15 cellular contexts compared by ENCODE assay signal in genomic region chr5:149729150-149729549, GRCh38. TPM values are rescaled to one million over a fixed set of nuclear protein-coding genes. Genes with fewer than 3 reads are reported as not detected.
DNase-seq lines count a peak whose midpoint lies in the region; TF ChIP-seq lines count a peak whose summit lies in the region.
"Had no signal": no experiment of that assay in that cellular context is flagged by ENCODE, and none has a peak within 500 bp of the region (broad histone marks: within the 10 kb centered on the region; RNA-seq: fewer than 3 reads in every experiment).

No MANE protein-coding gene starts in this region.

- CTCF ChIA-PET in CD4-positive, alpha-beta memory T cell (lab: Charles Lee; ENCODE audit: partially characterized antibody): no interaction called here
- CTCF ChIA-PET in A673 (lab: Charles Lee): no interaction called here

- no peak for TF ChIP-seq CTCF in brain (conservative IDR thresholded peaks at IDR 0.05)
- TF ChIP-seq CTCF in nephron (IDR thresholded peaks at IDR 0.05; ENCODE audit: unreplicated experiment in 3 of 3): no peak
- TF ChIP-seq CTCF in A673 (conservative IDR thresholded peaks at IDR 0.05; ENCODE audit: low read depth, low read length): no peak

- H3K9me3 ChIP-seq in CD4-positive, alpha-beta memory T cell (ENCODE audit: control insufficient read depth in 1 of 2, low read length in 2 of 2): no peaks in the 10 kb centered on the region
- H3K9me3 ChIP-seq in A673 (ENCODE audit: low read depth, low read length, poor library complexity, severe bottlenecking): no peaks in the 10 kb centered on the region
- H3K9me3 ChIP-seq: SJCRH30, tibial nerve had no signal

- H3K4me1 ChIP-seq in CD4-positive, alpha-beta memory T cell (ENCODE audit: insufficient read depth, low read length): peaks cover 6% of the 10 kb centered on the region
- H3K4me1 ChIP-seq in A673 (ENCODE audit: insufficient read depth, low read length, poor library complexity, severe bottlenecking): peaks cover 2% of the 10 kb centered on the region

- peaks cover 2% of the 10 kb centered on the region for H3K36me3 Mint-ChIP-seq in T-helper 1 cell treated with Interleukin-12 subunit alpha and Interleukin-12 subunit beta and Interleukin-4 antibody, amounts not matched to agents 30 μg/mL and 1 μg/mL, for 36 hours (ENCODE audit: low read depth)
- H3K36me3 Mint-ChIP-seq in CD4-positive, alpha-beta memory T cell: peaks cover 0 to 2% of the 10 kb centered on the region in 2 donors
- H3K36me3 Mint-ChIP-seq in brain: no peaks in the 10 kb centered on the region
- no peaks in the 10 kb centered on the region for H3K36me3 Mint-ChIP-seq in nephron (ENCODE audit: low read depth)
- H3K36me3 Mint-ChIP-seq: CD14-positive monocyte had no signal

- no peak overlapping the region for H3K27ac Mint-ChIP-seq in T-helper 1 cell treated with Interleukin-12 subunit alpha and Interleukin-12 subunit beta and Interleukin-4 antibody, amounts not matched to agents 30 μg/mL and 1 μg/mL, for 36 hours
- H3K27ac Mint-ChIP-seq in CD4-positive, alpha-beta memory T cell: peak overlapping the region in 2 of 7 donors; percentile 6 to 52
- H3K27ac Mint-ChIP-seq in brain: peak overlapping the region in 4 of 5 experiments; percentile 12 to 50 (median 35)
- H3K27ac Mint-ChIP-seq in nephron: no peak overlapping the region

- POLR2A ChIA-PET in CD4-positive, alpha-beta memory T cell (lab: Charles Lee; ENCODE audit: partially characterized antibody): interaction anchor here (2.0 kb wide), 1 partner anchor 231 kb away, joined by 5 read pairs; the partner anchor contains the start of gene SLC26A2
- POLR2A ChIA-PET in A673 (lab: Charles Lee; ENCODE audit: low non-redundant PET): no interaction called here

- peak overlapping the region; percentile 41 for H3K4me3 Mint-ChIP-seq in T-helper 1 cell treated with Interleukin-12 subunit alpha and Interleukin-12 subunit beta and Interleukin-4 antibody, amounts not matched to agents 30 μg/mL and 1 μg/mL, for 36 hours
- peak overlapping the region in 7 of 8 donors; percentile 34 to 74 (median 60) for H3K4me3 Mint-ChIP-seq in CD4-positive, alpha-beta memory T cell
- peak overlapping the region; percentile 62 to 87 (median 75) for H3K4me3 Mint-ChIP-seq in brain
- H3K4me3 Mint-ChIP-seq in nephron: peak overlapping the region; percentile 73 to 82 (median 80)

- no peaks in the 10 kb centered on the region for H3K9me3 Mint-ChIP-seq in T-helper 1 cell treated with Interleukin-12 subunit alpha and Interleukin-12 subunit beta and Interleukin-4 antibody, amounts not matched to agents 30 μg/mL and 1 μg/mL, for 36 hours
- H3K9me3 Mint-ChIP-seq in CD4-positive, alpha-beta memory T cell: no peaks in the 10 kb centered on the region
- H3K9me3 Mint-ChIP-seq in brain (peaks cover 0 to 6% (median 0%) of the 10 kb centered on the region in 5 experiments), nephron (no peaks in the 10 kb centered on the region)
- H3K9me3 Mint-ChIP-seq: CD14-positive monocyte had no signal

- peaks cover 20% of the 10 kb centered on the region for H3K27me3 Mint-ChIP-seq in T-helper 1 cell treated with Interleukin-12 subunit alpha and Interleukin-12 subunit beta and Interleukin-4 antibody, amounts not matched to agents 30 μg/mL and 1 μg/mL, for 36 hours (ENCODE audit: low read depth)
- H3K27me3 Mint-ChIP-seq in CD4-positive, alpha-beta memory T cell: no peaks in the 10 kb centered on the region
- H3K27me3 Mint-ChIP-seq in brain: peaks cover 58% of the 10 kb centered on the region
- peaks cover 40% of the 10 kb centered on the region for H3K27me3 Mint-ChIP-seq in nephron (ENCODE audit: low read depth)

- no peak overlapping the region for H3K27ac ChIP-seq in CD4-positive, alpha-beta memory T cell (ENCODE audit: low read depth, low read length)
- no peak overlapping the region for H3K27ac ChIP-seq in A673 (ENCODE audit: low read depth, low read length, poor library complexity, severe bottlenecking)
- H3K27ac ChIP-seq: SJCRH30 had no signal

- H3K27me3 ChIP-seq in CD4-positive, alpha-beta memory T cell (ENCODE audit: insufficient read depth, low read length): no peaks in the 10 kb centered on the region
- no peaks in the 10 kb centered on the region for H3K27me3 ChIP-seq in A673 (replicated peaks; ENCODE audit: insufficient read depth, low read depth, low read length, poor library complexity)
- H3K27me3 ChIP-seq: SJCRH30, tibial nerve had no signal

- H3K4me1 Mint-ChIP-seq in T-helper 1 cell treated with Interleukin-12 subunit alpha and Interleukin-12 subunit beta and Interleukin-4 antibody, amounts not matched to agents 30 μg/mL and 1 μg/mL, for 36 hours (ENCODE audit: low read depth): peaks cover 12% of the 10 kb centered on the region
- peaks cover 0 to 22% (median 1%) of the 10 kb centered on the region in 4 donors for H3K4me1 Mint-ChIP-seq in CD4-positive, alpha-beta memory T cell
- H3K4me1 Mint-ChIP-seq in brain: peaks cover 18% of the 10 kb centered on the region
- H3K4me1 Mint-ChIP-seq in nephron: peaks cover 11% of the 10 kb centered on the region

- no peak overlapping the region for H3K4me3 ChIP-seq in CD4-positive, alpha-beta memory T cell (ENCODE audit: low read length in 2 of 2)
- no peak overlapping the region for H3K4me3 ChIP-seq in A673 (ENCODE audit: low read depth, low read length, poor library complexity, severe bottlenecking)

- H3K36me3 ChIP-seq in CD4-positive, alpha-beta memory T cell (ENCODE audit: insufficient read depth, low read length): no peaks in the 10 kb centered on the region
- no peaks in the 10 kb centered on the region for H3K36me3 ChIP-seq in A673 (ENCODE audit: insufficient read depth, low read length, poor library complexity, severe bottlenecking)
- H3K36me3 ChIP-seq: SJCRH30, tibial nerve had no signal

- no TSS peak for BruUV-seq in A673 (replicated peaks; lab: Mats Ljungman, UMichigan)

- DNase-seq in T-helper 1 cell (no peak), A673 (ENCODE audit: low spot score) (no peak), NOMO-1 treated with DMSO at 0.1 percent for 48 hours (lab: John Stamatoyannopoulos, UW; ENCODE audit: unreplicated experiment) (no peak), A172 (ENCODE audit: low spot score) (no peak)
- DNase-seq in CD4-positive, alpha-beta memory T cell: no peak
- DNase-seq: activated CD4-positive, alpha-beta T cell treated with anti-CD3 and anti-CD28 coated beads, Interleukin-2, amount 50 U/mL, for 4 hours; foreskin fibroblast; NCI-H1436; right cardiac atrium; SJCRH30 had no signal

- intact Hi-C loops in CD4-positive, alpha-beta memory T cell (cut with micrococcal nuclease): no loop called here
- intact Hi-C loops in A673 (cut with micrococcal nuclease; ENCODE audit: unreplicated experiment): no loop called here

RNA-seq across cellular contexts. Expression of gene PPARGC1B, which starts 1.0 kb away (rescaled TPM):
- 1 to 10 TPM; 3.3 to 3.6 TPM for total RNA-seq in CD4-positive, alpha-beta memory T cell
- 1 to 10 TPM in 1 of 2 donors, under 1 TPM in 1; 0.29 to 3.0 TPM for polyA plus RNA-seq in CD4-positive, alpha-beta memory T cell
- 0.41 TPM for polyA plus RNA-seq in brain (ENCODE audit: insufficient read depth, low read depth, low replicate concordance)
- total RNA-seq in A673 (2021): 18.8 and 19.3 TPM in 2 replicates
- total RNA-seq in A172 (2014; rRNA removed; shearing (Covaris generic)): 1.1 and 1.5 TPM in 2 replicates

Comparison
In these comparisons a context has a peak if more than half of its experiments do, and no peak if none do; other contexts are left out.
1. H3K27ac Mint-ChIP-seq: peak in brain (4 of 5); none in T-helper 1 cell treated with Interleukin-12 subunit alpha and Interleukin-12 subunit beta and Interleukin-4 antibody, amounts not matched to agents 30 μg/mL and 1 μg/mL, for 36 hours (single experiment) and nephron (0 of 3).
2. Peak in every context shown above with its lines, with median percentiles within 50 percentile points of each other: H3K4me3 Mint-ChIP-seq.